In genomic region chr5:35618791-35619190, GRCh38 we compare ENCODE assay signal across 9 cellular contexts. TPM values are rescaled to one million over a fixed set of nuclear protein-coding genes. Genes with fewer than 3 reads are reported as not detected.
DNase-seq lines count a peak whose midpoint lies in the region; ATAC-seq, FAIRE-seq and TF ChIP-seq lines count a peak whose summit lies in the region.
"Had no signal": no experiment of that assay in that cellular context is flagged by ENCODE, and none has a peak within 500 bp of the region (broad histone marks: within the 10 kb centered on the region; RNA-seq: fewer than 3 reads in every experiment).

No MANE protein-coding gene starts in this region.

- H3K4me1 ChIP-seq in HCT116 (ENCODE audit: control insufficient read depth in 1 of 2, insufficient read depth in 2 of 2, low read length in 2 of 2) (peaks cover 4 to 14% of the 10 kb centered on the region in 2 experiments; a peak in 3 of 4 replicates), ascending aorta (peaks cover 0 to 6% of the 10 kb centered on the region in 2 donors)

- no peak overlapping the region for H2AFZ ChIP-seq in HCT116 (ENCODE audit: low read depth, low read length, poor library complexity, severe bottlenecking)

- peaks cover 15 to 16% (median 15%) of the 10 kb centered on the region in 3 donors for H3K4me1 Mint-ChIP-seq in naive B cell

- no peaks in the 10 kb centered on the region for H3K27me3 ChIP-seq in HCT116 (ENCODE audit: insufficient read depth, low read length)
- no peaks in the 10 kb centered on the region for H3K27me3 ChIP-seq in ascending aorta

- H4K20me1 ChIP-seq in HCT116 (ENCODE audit: insufficient read depth) = no peaks in the 10 kb centered on the region

- peaks cover 0 to 5% (median 0%) of the 10 kb centered on the region in 3 donors for H3K27me3 Mint-ChIP-seq in naive B cell

- no peak overlapping the region for H3K27ac ChIP-seq in HCT116 (ENCODE audit: low read depth, low read length)
- peak overlapping the region in 1 of 2 donors; percentile 45 for H3K27ac ChIP-seq in ascending aorta
- H3K27ac ChIP-seq: SK-N-MC had no signal

- TF ChIP-seq POLR2A in HCT116 (IDR thresholded peaks at IDR 0.05; ENCODE audit: borderline replicate concordance, extremely low read depth, insufficient read depth, insufficient read length) (no peak), GM12892 (IDR thresholded peaks at IDR 0.05; ENCODE audit: low read depth, low read length) (no peak)

- peak overlapping the region; percentile 71 for H3K9ac ChIP-seq in HCT116 (ENCODE audit: low read length)

- H3K9me3 ChIP-seq in HCT116 (ENCODE audit: control insufficient read depth in 1 of 2, insufficient read depth in 1 of 2, low read depth in 1 of 2, low read length in 2 of 2) (no peaks in the 10 kb centered on the region), ascending aorta (no peaks in the 10 kb centered on the region)

- H3K4me3 Mint-ChIP-seq in naive B cell = peak overlapping the region in 6 of 8 donors; percentile 80 to 94 (median 91)

- BruUV-seq in HCT116 (replicated peaks; lab: Mats Ljungman, UMichigan) = no TSS peak

- POLR2A ChIA-PET in HCT116 (lab: Charles Lee) = no interaction called here

- H3K9me2 ChIP-seq in HCT116 (ENCODE audit: insufficient read depth) = no peaks in the 10 kb centered on the region

- TF ChIP-seq RAD21 in HCT116 (IDR thresholded peaks at IDR 0.05; ENCODE audit: low read depth) = no peak

- H3K36me3 ChIP-seq in HCT116 (ENCODE audit: control insufficient read depth in 1 of 2, insufficient read depth in 2 of 2, low read length in 2 of 2) = no peaks in the 10 kb centered on the region
- no peaks in the 10 kb centered on the region for H3K36me3 ChIP-seq in ascending aorta

- DNase-seq in AG10803 (ENCODE audit: low read depth) = peak; percentile 16
- DNase-seq in HCT116 (ENCODE audit: low read depth, low spot score) = no peak
- DNase-seq in ascending aorta (ENCODE audit: low spot score in 2 of 2) = no peak
- DNase-seq in naive B cell = no peak
- no peak for DNase-seq in GM19240 (ENCODE audit: insufficient read length, low spot score)
- no peak for DNase-seq in GM12892 (ENCODE audit: insufficient read length)
- no peak for DNase-seq in NCI-H446 treated with DMSO at 0.1 percent for 48 hours (lab: John Stamatoyannopoulos, UW)

- H3K4me2 ChIP-seq in HCT116 (ENCODE audit: low read length) = peak overlapping the region; percentile 89

- peak overlapping the region in 3 of 6 donors; percentile 34 to 58 (median 44) for H3K27ac Mint-ChIP-seq in naive B cell

- ATAC-seq in HCT116 (no peak), naive B cell (ENCODE audit: low read depth in 2 of 2) (no peak), HG03280 (IDR thresholded peaks at IDR 0.05; ENCODE audit: unreplicated experiment) (no peak)

- RAD21 ChIA-PET in HCT116 (lab: Charles Lee; ENCODE audit: low non-redundant PET in 1 of 2, low total read pairs in 2 of 2, uncharacterized antibody in 2 of 2, unreplicated experiment in 2 of 2) = no interaction called here

- no peaks in the 10 kb centered on the region for H3K36me3 Mint-ChIP-seq in naive B cell

- H3K79me2 ChIP-seq in HCT116 (ENCODE audit: insufficient read depth, low read length) = no peaks in the 10 kb centered on the region

- FAIRE-seq in GM12892 (lab: Jason Lieb, UNC) = no peak

- H3K4me3 ChIP-seq in AG10803 (ENCODE audit: low read length) = peak overlapping the region; percentile 93
- peak overlapping the region; percentile 86 to 89 for H3K4me3 ChIP-seq in HCT116 (replicated peaks in 1 of 2; ENCODE audit: low read depth in 1 of 2, low read length in 2 of 2)
- peak overlapping the region; percentile 76 to 96 for H3K4me3 ChIP-seq in ascending aorta
- H3K4me3 ChIP-seq: SK-N-MC had no signal

- TF ChIP-seq CTCF in AG10803 (conservative IDR thresholded peaks at IDR 0.05; ENCODE audit: low read length) (no peak), HCT116 (IDR thresholded peaks at IDR 0.05 in 2 of 3, conservative IDR thresholded peaks at IDR 0.05 in 1 of 3; ENCODE audit: borderline replicate concordance in 1 of 3, insufficient read depth in 1 of 3, low read depth in 2 of 3, low read length in 2 of 3) (no peak), ascending aorta (IDR thresholded peaks at IDR 0.05) (no peak)

- peaks cover 0 to 10% (median 4%) of the 10 kb centered on the region in 7 donors for H3K9me3 Mint-ChIP-seq in naive B cell

- intact Hi-C loops in HCT116 (cut with micrococcal nuclease) (no loop called here), ascending aorta (cut with DNase I) (no loop called here)

- CTCF ChIA-PET in HCT116 (lab: Charles Lee) = no interaction called here

TF ChIP-seq in HCT116, 20 proteins besides CTCF, POLR2A, EP300 and RAD21:
- TF ChIP-seq ZFX (IDR thresholded peaks at IDR 0.05) = no peak
- TF ChIP-seq REST (IDR thresholded peaks at IDR 0.05; ENCODE audit: low read depth) = no peak
- TF ChIP-seq FOSL1 (IDR thresholded peaks at IDR 0.05; ENCODE audit: low read depth) = no peak
- no peak for TF ChIP-seq EZH2 (IDR thresholded peaks at IDR 0.05)
- no peak for TF ChIP-seq EZH2phosphoT487 (IDR thresholded peaks at IDR 0.05; ENCODE audit: borderline replicate concordance)
- TF ChIP-seq CBX3 (IDR thresholded peaks at IDR 0.05; ENCODE audit: low read depth) = no peak
- TF ChIP-seq YY1 (IDR thresholded peaks at IDR 0.05; ENCODE audit: extremely low read depth, insufficient replicate concordance, low read depth, low read length) = no peak

RNA-seq across cellular contexts. Expression of gene SPEF2, which starts 1.1 kb away (rescaled TPM):
- total RNA-seq in HCT116 (2021; ENCODE audit: unreplicated experiment) (4.6 TPM), ascending aorta (0.32 TPM)
- 0.81 and 1.3 TPM in 2 replicates for polyA plus RNA-seq in HCT116 (2012)
- polyA plus RNA-seq in naive B cell (ENCODE audit: low read depth in 6 of 6) = 1 to 10 TPM in 4 of 6 donors, under 1 TPM in 1, not detected in 1; 0.61 to 2.1 (median 1.5) TPM
- polyA plus RNA-seq in GM12892 (2012; ENCODE audit: missing spikeins) = 0.19 TPM
